Comparison of ENCODE assay signal across 34 cellular contexts in the genomic region with DNA sequence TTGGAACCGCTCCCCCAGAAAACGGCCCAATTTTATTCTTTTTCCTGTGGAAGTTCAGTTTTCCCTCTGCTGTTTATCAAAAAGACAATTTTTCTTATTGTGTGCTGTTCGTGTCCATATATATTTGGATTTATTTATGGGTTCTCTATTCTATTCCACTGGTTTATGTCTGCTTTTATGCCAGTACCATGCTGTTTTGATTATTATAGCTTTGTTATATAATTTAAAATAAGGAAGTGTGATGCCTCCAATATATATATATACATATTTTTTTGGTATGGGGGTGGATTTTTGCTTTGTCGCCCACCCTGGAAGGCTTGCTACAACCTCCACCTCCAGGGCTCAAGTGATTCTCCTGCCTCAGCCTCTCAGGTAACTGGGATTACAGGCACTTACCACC.
"Had no signal": no experiment of that assay in that cellular context is flagged by ENCODE, and none has a peak within 500 bp of the region (broad histone marks: within the 10 kb centered on the region; RNA-seq: fewer than 3 reads in every experiment).

No MANE protein-coding gene starts in this region.

- H3K9me3 ChIP-seq: MG63 had no signal

- H3K36me3 ChIP-seq: MG63 had no signal

- DNase-seq: Karpas-422, Kasumi-1, MG63, MM.1S, MV-4-11, NCI-H1048, NCI-H1092, NCI-H1092 treated with DMSO at 0.1 percent for 48 hours, NCI-H1105, NCI-H1105 treated with DMSO at 0.1 percent for 48 hours, NCI-H1417, NCI-H1417 treated with DMSO at 0.1 percent for 48 hours, NCI-H1436, NCI-H1436 treated with DMSO at 0.1 percent for 48 hours, NCI-H146, NCI-H1694, NCI-H1694 treated with DMSO at 0.1 percent for 48 hours, NCI-H187, NCI-H187 treated with DMSO at 0.1 percent for 48 hours, NCI-H1930, NCI-H2029, NCI-H2029 treated with DMSO at 0.1 percent for 48 hours, NCI-H2081, NCI-H2081 treated with DMSO at 0.1 percent for 48 hours, NCI-H2107, NCI-H2171, NCI-H2171 treated with DMSO at 0.1 percent for 48 hours, NCI-H2227 treated with DMSO at 0.1 percent for 48 hours, NCI-H226, NCI-H345, NCI-H446, NCI-H446 treated with DMSO at 0.1 percent for 48 hours, NCI-H510A, NCI-H510A treated with DMSO at 0.1 percent for 48 hours had no signal

- H3K27me3 ChIP-seq: MG63 had no signal

- H3K4me3 ChIP-seq: MG63 had no signal
